13 cellular contexts compared by ENCODE assay signal in genomic region chr1:224454337-224455055, GRCh38. TPM values are rescaled to one million over a fixed set of nuclear protein-coding genes. Genes with fewer than 3 reads are reported as not detected.
A peak's percentile ranks its signal among the peaks of the same experiment; 100 is the strongest.
DNase-seq lines count a peak whose midpoint lies in the region; ATAC-seq, FAIRE-seq and TF ChIP-seq lines count a peak whose summit lies in the region.
"Had no signal": no experiment of that assay in that cellular context is flagged by ENCODE, and none has a peak within 500 bp of the region (broad histone marks: within the 10 kb centered on the region; RNA-seq: fewer than 3 reads in every experiment).

No MANE protein-coding gene starts in this region.

- peaks cover 9% of the 10 kb centered on the region for H3K36me3 Mint-ChIP-seq in effector memory CD8-positive, alpha-beta T cell (ENCODE audit: insufficient read depth)

- no peak overlapping the region for H3K27ac Mint-ChIP-seq in effector memory CD8-positive, alpha-beta T cell
- H3K27ac Mint-ChIP-seq: activated CD4-positive, alpha-beta T cell treated with anti-CD3 and anti-CD28 coated beads, Interleukin-2, amount 10 ng/mL, durations not matched to agents 7 days and 5 days had no signal

- H3K4me1 Mint-ChIP-seq in effector memory CD8-positive, alpha-beta T cell (ENCODE audit: low read depth in 2 of 2): peaks cover 12 to 14% of the 10 kb centered on the region in 2 donors

- no peak overlapping the region for H3K4me3 ChIP-seq in HCT116 (replicated peaks in 1 of 2; ENCODE audit: low read depth in 1 of 2, low read length in 2 of 2)
- peak overlapping the region; percentile 19 to 52 (median 34) for H3K4me3 ChIP-seq in keratinocyte (ENCODE audit: control insufficient read depth in 2 of 3, extremely low read depth in 1 of 3, insufficient read depth in 2 of 3, low read depth in 1 of 3, low read length in 3 of 3)
- no peak overlapping the region for H3K4me3 ChIP-seq in skin epidermis
- H3K4me3 ChIP-seq in brain microvascular endothelial cell (ENCODE audit: low read depth, low read length): no peak overlapping the region

- TF ChIP-seq RAD21 in HCT116 (IDR thresholded peaks at IDR 0.05; ENCODE audit: low read depth): no peak

- H3K27me3 ChIP-seq in HCT116 (ENCODE audit: insufficient read depth, low read length) (no peaks in the 10 kb centered on the region), keratinocyte (ENCODE audit: control insufficient read depth, extremely low read depth, insufficient read depth, low read length) (no peaks in the 10 kb centered on the region), brain microvascular endothelial cell (replicated peaks) (no peaks in the 10 kb centered on the region)

- H2AFZ ChIP-seq in HCT116 (ENCODE audit: low read depth, low read length, poor library complexity, severe bottlenecking) (no peak overlapping the region), keratinocyte (ENCODE audit: control insufficient read depth, low read length) (peak overlapping the region; percentile 86)

- H3K9me3 ChIP-seq in HCT116 (ENCODE audit: control insufficient read depth in 1 of 2, insufficient read depth in 1 of 2, low read depth in 1 of 2, low read length in 2 of 2) (no peaks in the 10 kb centered on the region), keratinocyte (ENCODE audit: control insufficient read depth, low read depth, low read length) (no peaks in the 10 kb centered on the region)

- DNase-seq in HCT116 (ENCODE audit: low read depth, low spot score) (no peak), keratinocyte (ENCODE audit: low read depth, low spot score) (peak; percentile 79), COLO829 (ENCODE audit: low spot score) (no peak), brain microvascular endothelial cell (no peak)
- DNase-seq in effector memory CD8-positive, alpha-beta T cell: no peak
- DNase-seq: activated CD4-positive, alpha-beta T cell treated with anti-CD3 and anti-CD28 coated beads, Interleukin-2, amount 10 ng/mL, durations not matched to agents 7 days and 5 days; C1 segment of cervical spinal cord; NCI-H1105 treated with DMSO at 0.1 percent for 48 hours; stimulated activated CD4-positive, alpha-beta T cell treated with anti-CD3 and anti-CD28 coated beads, Interleukin-15, amount 100 ng/mL, for 24 hours; SW 1271 had no signal

- no peaks in the 10 kb centered on the region for H3K9me3 Mint-ChIP-seq in effector memory CD8-positive, alpha-beta T cell

- RAD21 ChIA-PET in HCT116 (lab: Charles Lee; ENCODE audit: low non-redundant PET in 1 of 2, low total read pairs in 2 of 2, uncharacterized antibody in 2 of 2, unreplicated experiment in 2 of 2): no interaction called here

- intact Hi-C loops in HCT116 (cut with micrococcal nuclease): loop anchor here (5.0 kb wide), 1 partner anchor 757 kb away; no protein-coding TSS in a partner anchor

- H3K4me2 ChIP-seq in HCT116 (ENCODE audit: low read length) (peak overlapping the region; percentile 18; the same call in 1 of the 2 replicates), keratinocyte (ENCODE audit: control insufficient read depth, extremely low read depth, insufficient read depth, low read depth, low read length) (peak overlapping the region; percentile 78)

- H3K4me1 ChIP-seq in HCT116 (ENCODE audit: control insufficient read depth in 1 of 2, insufficient read depth in 2 of 2, low read length in 2 of 2) (peaks cover 7 to 26% of the 10 kb centered on the region in 2 experiments; a peak in 3 of 4 replicates), keratinocyte (ENCODE audit: control insufficient read depth, extremely low read depth, insufficient read depth, low read length) (peaks cover 31% of the 10 kb centered on the region)

- H3K36me3 ChIP-seq in HCT116 (ENCODE audit: control insufficient read depth in 1 of 2, insufficient read depth in 2 of 2, low read length in 2 of 2) (no peaks in the 10 kb centered on the region), keratinocyte (ENCODE audit: control insufficient read depth in 2 of 2, extremely low read depth in 1 of 2, insufficient read depth in 2 of 2, low read length in 2 of 2) (no peaks in the 10 kb centered on the region), brain microvascular endothelial cell (replicated peaks) (no peaks in the 10 kb centered on the region)

- in situ Hi-C loops in brain microvascular endothelial cell (cut with HindIII; ENCODE audit: low pct_ligation_motif_present, low sequenced_read_pairs): no loop called here

- dilution Hi-C loops in keratinocyte (cut with MboI; ENCODE audit: extremely low pct_ligation_motif_present, low sequenced_read_pairs): no loop called here

- CTCF ChIA-PET in HCT116 (lab: Charles Lee): no interaction called here

- POLR2A ChIA-PET in HCT116 (lab: Charles Lee): no interaction called here

- H3K27ac ChIP-seq in HCT116 (ENCODE audit: low read depth, low read length) (no peak overlapping the region), VCaP (peak overlapping the region; percentile 82), keratinocyte (ENCODE audit: control insufficient read depth, insufficient read depth, low read length) (peak overlapping the region; percentile 69), skin epidermis (peak overlapping the region in 16 of 21 experiments; percentile 9 to 82 (median 67)), brain microvascular endothelial cell (no peak overlapping the region)

- BruUV-seq in HCT116 (replicated peaks; lab: Mats Ljungman, UMichigan): no TSS peak

- TF ChIP-seq POLR2A in HCT116 (IDR thresholded peaks at IDR 0.05; ENCODE audit: borderline replicate concordance, extremely low read depth, insufficient read depth, insufficient read length): no peak

- no peaks in the 10 kb centered on the region for H3K9me2 ChIP-seq in HCT116 (ENCODE audit: insufficient read depth)

- H3K9ac ChIP-seq in HCT116 (ENCODE audit: low read length): no peak overlapping the region
- peak overlapping the region; percentile 53 for H3K9ac ChIP-seq in keratinocyte (ENCODE audit: control insufficient read depth, extremely low read depth, insufficient read depth, low read length)

- H3K9me1 ChIP-seq in keratinocyte (ENCODE audit: control insufficient read depth, extremely low read depth, insufficient read depth, low read length): no peaks in the 10 kb centered on the region

- H3K79me2 ChIP-seq in HCT116 (ENCODE audit: insufficient read depth, low read length) (no peaks in the 10 kb centered on the region), keratinocyte (ENCODE audit: control insufficient read depth, insufficient read depth, low read length) (no peaks in the 10 kb centered on the region)

- FAIRE-seq in keratinocyte (lab: Jason Lieb, UNC): peak; percentile 90

- peak; percentile 69 for ATAC-seq in HCT116
- ATAC-seq in SK-N-SH treated with all-trans-retinoic acid at 6 μM for 48 hours: no peak
- no peak for ATAC-seq in effector memory CD8-positive, alpha-beta T cell (replicated peaks)

- TF ChIP-seq CTCF in HCT116 (IDR thresholded peaks at IDR 0.05 in 2 of 3, conservative IDR thresholded peaks at IDR 0.05 in 1 of 3; ENCODE audit: borderline replicate concordance in 1 of 3, insufficient read depth in 1 of 3, low read depth in 2 of 3, low read length in 2 of 3) (no peak), VCaP (conservative IDR thresholded peaks at IDR 0.05) (no peak), keratinocyte (optimal IDR thresholded peaks at IDR 0.05 in 1 of 3, IDR thresholded peaks at IDR 0.05 in 1 of 3, conservative IDR thresholded peaks at IDR 0.05 in 1 of 3; ENCODE audit: extremely low read depth in 1 of 3, insufficient read depth in 2 of 3, low read length in 3 of 3) (no peak), brain microvascular endothelial cell (IDR thresholded peaks at IDR 0.05; ENCODE audit: low read depth, low read length, missing control alignments) (no peak)

- no peaks in the 10 kb centered on the region for H3K27me3 Mint-ChIP-seq in effector memory CD8-positive, alpha-beta T cell
- H3K27me3 Mint-ChIP-seq: activated CD4-positive, alpha-beta T cell treated with anti-CD3 and anti-CD28 coated beads, Interleukin-2, amount 10 ng/mL, durations not matched to agents 7 days and 5 days had no signal

- no peaks in the 10 kb centered on the region for H4K20me1 ChIP-seq in HCT116 (ENCODE audit: insufficient read depth)
- no peaks in the 10 kb centered on the region for H4K20me1 ChIP-seq in keratinocyte (ENCODE audit: control insufficient read depth, extremely low read depth, insufficient read depth, low read length)

- no peak overlapping the region for H3K4me3 Mint-ChIP-seq in effector memory CD8-positive, alpha-beta T cell
- H3K4me3 Mint-ChIP-seq: activated CD4-positive, alpha-beta T cell treated with anti-CD3 and anti-CD28 coated beads, Interleukin-2, amount 10 ng/mL, durations not matched to agents 7 days and 5 days had no signal

TF ChIP-seq in HCT116, 20 proteins besides CTCF, POLR2A, EP300 and RAD21 (continues in another document):
- peak; percentile 21; the same call in 1 of the 2 replicates for TF ChIP-seq SP1 (IDR thresholded peaks at IDR 0.05; ENCODE audit: low read depth)
- TF ChIP-seq MAX (IDR thresholded peaks at IDR 0.05): no peak
- no peak for TF ChIP-seq EZH2phosphoT487 (IDR thresholded peaks at IDR 0.05; ENCODE audit: borderline replicate concordance)
- no peak for TF ChIP-seq POLR2AphosphoS5 (IDR thresholded peaks at IDR 0.05; ENCODE audit: low read depth, low read length)
- TF ChIP-seq EGR1 (IDR thresholded peaks at IDR 0.05; ENCODE audit: low read depth): peak; percentile 56; the same call in 1 of the 2 replicates

TF ChIP-seq in SK-N-SH treated with all-trans-retinoic acid at 6 μM for 48 hours, 23 proteins besides CTCF, POLR2A, EP300 and RAD21 (continues in another document):
- TF ChIP-seq ZNF8 (CRISPR knock-in tag; IDR thresholded peaks at IDR 0.05) (no peak), GLIS3 (CRISPR knock-in tag; IDR thresholded peaks at IDR 0.05) (no peak), RARB (CRISPR knock-in tag; IDR thresholded peaks at IDR 0.05) (no peak)

RNA-seq across cellular contexts. Expression of gene WDR26, which starts 19.9 kb away (rescaled TPM):
- 57.2 TPM for total RNA-seq in HCT116 (2021; ENCODE audit: unreplicated experiment)
- polyA plus RNA-seq in HCT116 (2012): 39.7 and 45.1 TPM in 2 replicates
- polyA plus RNA-seq in keratinocyte: 35.1 to 46.4 TPM (median 41.0 TPM) in 3 replicates
- 67.6 TPM for polyA plus RNA-seq in keratinocyte (2011; ENCODE audit: low read depth)
- polyA plus RNA-seq in keratinocyte (2011; cell fraction: cytosol; rRNA removed): 38.4 and 57.2 TPM in 2 replicates
- 70.8 and 91.2 TPM in 2 replicates for polyA plus RNA-seq in keratinocyte (2011; cell fraction: nucleus; rRNA removed)
- 46.2 and 62.6 TPM in 2 replicates for polyA plus RNA-seq in keratinocyte (2012; ENCODE audit: low replicate concordance)
- 49.4 to 89.4 TPM (median 51.2 TPM) in 3 replicates for polyA minus RNA-seq in keratinocyte
- 67.1 TPM for polyA minus RNA-seq in keratinocyte (2011; cell fraction: cytosol; rRNA and poly(A)+ RNA removed)
- 66.3 and 135 TPM in 2 replicates for polyA minus RNA-seq in keratinocyte (2011; cell fraction: nucleus; rRNA and poly(A)+ RNA removed)

Comparison
In these comparisons a context has a peak if more than half of its experiments do, and no peak if none do; other contexts are left out.
1. H3K27ac ChIP-seq: peak in VCaP (single experiment), keratinocyte (single experiment) and skin epidermis (16 of 21); none in HCT116 (single experiment) and brain microvascular endothelial cell (single experiment).
2. H3K4me3 ChIP-seq: peak in keratinocyte (3 of 3); none in HCT116 (0 of 2), skin epidermis (0 of 7) and brain microvascular endothelial cell (single experiment).